In genomic region chr2:187369471-187369870, GRCh38 we compare ENCODE assay signal across 25 cellular contexts.
DNase-seq lines count a peak whose midpoint lies in the region; ATAC-seq and TF ChIP-seq lines count a peak whose summit lies in the region.
"Had no signal": no experiment of that assay in that cellular context is flagged by ENCODE, and none has a peak within 500 bp of the region (broad histone marks: within the 10 kb centered on the region; RNA-seq: fewer than 3 reads in every experiment).

No MANE protein-coding gene starts in this region.

- TF ChIP-seq CTCF in foreskin fibroblast (IDR thresholded peaks at IDR 0.05; ENCODE audit: low read depth, low read length) (no peak), heart right ventricle (IDR thresholded peaks at IDR 0.05) (no peak)

- no peak overlapping the region for H3K27ac ChIP-seq in heart right ventricle
- H3K27ac ChIP-seq: 22Rv1, PC-9, SJSA1 had no signal

- H3K4me3 ChIP-seq in foreskin fibroblast (ENCODE audit: low read depth in 1 of 2, low read length in 2 of 2) (no peak overlapping the region), heart right ventricle (no peak overlapping the region)
- H3K4me3 ChIP-seq: MG63, PC-9, SJSA1 had no signal

- H3K9me3 ChIP-seq in heart right ventricle, result no peaks in the 10 kb centered on the region
- H3K9me3 ChIP-seq: BE2C, MG63, SJSA1 had no signal

- no peaks in the 10 kb centered on the region for H3K27me3 ChIP-seq in heart right ventricle
- H3K27me3 ChIP-seq: BE2C, MG63, SJSA1 had no signal

- H3K36me3 ChIP-seq in heart right ventricle, result peaks cover 0 to 56% (median 5%) of the 10 kb centered on the region in 9 donors
- H3K36me3 ChIP-seq: BE2C, MG63, SJSA1 had no signal

- no peak for ATAC-seq in heart right ventricle

- DNase-seq in EH (ENCODE audit: low read depth) (peak; percentile 45), HT1080 (ENCODE audit: low read depth) (peak; percentile 4), dermis blood vessel endothelial cell (peak; percentile 66), foreskin fibroblast (peak; percentile 16 to 43), germinal center (ENCODE audit: low spot score) (no peak), heart right ventricle (no peak), OCI-M1 (lab: John Stamatoyannopoulos, UW) (no peak), AML-193 (lab: John Stamatoyannopoulos, UW) (no peak)
- DNase-seq: BE2C; CD4-positive, CD25-positive, alpha-beta regulatory T cell; DMS153; DND-41; KBM-7; MG63; NCI-H1105 treated with DMSO at 0.1 percent for 48 hours; NCI-H146; NCI-H2029; NCI-H446; NCI-H524 treated with DMSO at 0.1 percent for 48 hours; NCI-H774; PC-9; Right ventricle myocardium superior; RPMI8226 had no signal

- H3K4me1 ChIP-seq in heart right ventricle, result peaks cover 0 to 7% (median 0%) of the 10 kb centered on the region in 9 donors
- H3K4me1 ChIP-seq: BE2C, SJSA1 had no signal

- intact Hi-C loops in heart right ventricle (cut with DNase I), result no loop called here

Comparison
In these comparisons a context has a peak if more than half of its experiments do, and no peak if none do; other contexts are left out.
1. DNase-seq: peak in EH (single experiment), HT1080 (single experiment), dermis blood vessel endothelial cell (single experiment) and foreskin fibroblast (2 of 2); none in germinal center (single experiment), heart right ventricle (0 of 2), OCI-M1 (single experiment) and AML-193 (0 of 2).